13 cellular contexts compared by ENCODE assay signal in genomic region chr2:63790913-63791312, GRCh38. TPM values are rescaled to one million over a fixed set of nuclear protein-coding genes. Genes with fewer than 3 reads are reported as not detected.
DNase-seq lines count a peak whose midpoint lies in the region; ATAC-seq, FAIRE-seq and TF ChIP-seq lines count a peak whose summit lies in the region.
"Had no signal": no experiment of that assay in that cellular context is flagged by ENCODE, and none has a peak within 500 bp of the region (broad histone marks: within the 10 kb centered on the region; RNA-seq: fewer than 3 reads in every experiment).

No MANE protein-coding gene starts in this region.

- no peaks in the 10 kb centered on the region for H3K4me1 ChIP-seq in mucosa of descending colon (ENCODE audit: low read depth)

- H3K27ac ChIP-seq in epithelial cell of prostate: peak overlapping the region; percentile 77

- TF ChIP-seq POLR2A in GM12891 (IDR thresholded peaks at IDR 0.05; ENCODE audit: low read depth, low read length): no peak

- H3K9me3 ChIP-seq in MG63 (no peaks in the 10 kb centered on the region), mucosa of descending colon (no peaks in the 10 kb centered on the region)

- no peak for TF ChIP-seq CTCF in AG09309 (IDR thresholded peaks at IDR 0.05; ENCODE audit: control insufficient read depth, insufficient read depth, low read depth, low read length, missing control alignments)
- no peak for TF ChIP-seq CTCF in mucosa of descending colon (IDR thresholded peaks at IDR 0.05)

- no peaks in the 10 kb centered on the region for H3K36me3 ChIP-seq in MG63
- no peaks in the 10 kb centered on the region for H3K36me3 ChIP-seq in mucosa of descending colon (ENCODE audit: low read depth)

- H3K4me3 ChIP-seq in AG09309 (ENCODE audit: control insufficient read depth, low read depth, low read length) (no peak overlapping the region), MG63 (no peak overlapping the region), mucosa of descending colon (no peak overlapping the region)

- FAIRE-seq in GM12891 (lab: Jason Lieb, UNC): no peak

- intact Hi-C loops in mucosa of descending colon (cut with DNase I, micrococcal nuclease): no loop called here

- no peaks in the 10 kb centered on the region for H3K27me3 ChIP-seq in MG63

- DNase-seq in AG09309 (ENCODE audit: low read depth) (peak; percentile 41), MG63 (peak; percentile 56), epithelial cell of prostate (ENCODE audit: low read depth, low spot score) (no peak), mucosa of descending colon (no peak), GM12891 (ENCODE audit: insufficient read length, low spot score) (no peak), Kasumi-1 (lab: John Stamatoyannopoulos, UW) (no peak), HuH-7 (ENCODE audit: low spot score) (no peak)
- DNase-seq: activated naive CD4-positive, alpha-beta T cell treated with anti-CD3 and anti-CD28 coated beads for 36 hours; CD8-positive, alpha-beta memory T cell; effector memory CD8-positive, alpha-beta T cell; NCI-H1436 treated with DMSO at 0.1 percent for 48 hours had no signal

- ATAC-seq in mucosa of descending colon (peak; percentile 31), GM21723 (IDR thresholded peaks at IDR 0.05; ENCODE audit: unreplicated experiment) (no peak)
- ATAC-seq: effector memory CD8-positive, alpha-beta T cell; WTC11 had no signal

TF ChIP-seq in GM12891, 5 proteins besides CTCF, POLR2A, EP300 and RAD21:
- TF ChIP-seq TAF1 (IDR thresholded peaks at IDR 0.05; ENCODE audit: low read depth, low read length) (no peak), POU2F2 (IDR thresholded peaks at IDR 0.05; ENCODE audit: low read depth, low read length) (no peak), PAX5 (IDR thresholded peaks at IDR 0.05; ENCODE audit: insufficient read depth, low read length, severe bottlenecking) (no peak), SPI1 (IDR thresholded peaks at IDR 0.05; ENCODE audit: low read depth, low read length) (no peak), POLR2AphosphoS5 (IDR thresholded peaks at IDR 0.05; ENCODE audit: low read depth, low read length) (no peak)

RNA-seq across cellular contexts. Expression of gene UGP2, which starts 50.8 kb away (rescaled TPM):
- 31.2 and 41.4 TPM in 2 replicates for total RNA-seq in MG63 (2014; rRNA removed; shearing (Covaris generic); ENCODE audit: low replicate concordance)
- total RNA-seq in mucosa of descending colon: 100 to 1,000 TPM; 408 to 683 (median 538) TPM
- 88.3 TPM for polyA plus RNA-seq in GM12891 (2012; ENCODE audit: low read depth, missing spikeins)

Comparison
In these comparisons a context has a peak if more than half of its experiments do, and no peak if none do; other contexts are left out.
1. DNase-seq: peak in AG09309 (single experiment) and MG63 (single experiment); none in epithelial cell of prostate (single experiment), mucosa of descending colon (0 of 3), GM12891 (single experiment), Kasumi-1 (0 of 2) and HuH-7 (single experiment).